ENCODE assay signal across 8 cellular contexts in genomic region chr1:19344372-19344810, GRCh38. TPM values are rescaled to one million over a fixed set of nuclear protein-coding genes. Genes with fewer than 3 reads are reported as not detected.
A peak's percentile ranks its signal among the peaks of the same experiment; 100 is the strongest.
DNase-seq lines count a peak whose midpoint lies in the region; ATAC-seq and TF ChIP-seq lines count a peak whose summit lies in the region.

No MANE protein-coding gene starts in this region.

- no peak overlapping the region for H3K4me3 ChIP-seq in DOHH2 (ENCODE audit: low read length)
- H3K4me3 ChIP-seq in MG63, result no peak overlapping the region
- no peak overlapping the region for H3K4me3 ChIP-seq in WERI-Rb-1 (ENCODE audit: low read depth, low read length)
- H3K4me3 ChIP-seq in left lung, result no peak overlapping the region

- H3K27me3 ChIP-seq in DOHH2 (ENCODE audit: control insufficient read depth, low read length) (no peaks in the 10 kb centered on the region), MG63 (no peaks in the 10 kb centered on the region), WERI-Rb-1 (ENCODE audit: insufficient read depth, low read depth, severe bottlenecking) (no peaks in the 10 kb centered on the region), left lung (no peaks in the 10 kb centered on the region)

- TF ChIP-seq CTCF in DOHH2 (IDR thresholded peaks at IDR 0.05; ENCODE audit: low read depth, low read length, poor library complexity, severe bottlenecking) (peak; percentile 88), WERI-Rb-1 (IDR thresholded peaks at IDR 0.05; ENCODE audit: low read depth, low read length) (peak; percentile 97), left lung (IDR thresholded peaks at IDR 0.05) (peak; percentile 82)

- peaks cover 4% of the 10 kb centered on the region; the same call in 1 of the 2 replicates for H4K20me1 ChIP-seq in DOHH2 (ENCODE audit: control insufficient read depth, insufficient read depth, low read depth, low read length)

- ATAC-seq in left lung (peak; percentile 74), GM18868 (IDR thresholded peaks at IDR 0.05; ENCODE audit: unreplicated experiment) (no peak), HG03378 (IDR thresholded peaks at IDR 0.05; ENCODE audit: unreplicated experiment) (no peak)

- H3K79me2 ChIP-seq in DOHH2 (ENCODE audit: control insufficient read depth, low read length), result no peaks in the 10 kb centered on the region; the same call in 1 of the 2 replicates

- no peaks in the 10 kb centered on the region for H3K9me2 ChIP-seq in DOHH2 (replicated peaks; ENCODE audit: control insufficient read depth, low read length)

- intact Hi-C loops in left lung (cut with DNase I), result loop anchor here in 1 of 2 donors (10.0 kb wide), 1 partner anchor 310 kb away; no protein-coding TSS in a partner anchor

- H3K36me3 ChIP-seq in DOHH2 (ENCODE audit: control insufficient read depth, low read length) (peaks cover 21% of the 10 kb centered on the region), MG63 (peaks cover 40% of the 10 kb centered on the region), WERI-Rb-1 (peaks cover 23% of the 10 kb centered on the region), left lung (peaks cover 0 to 73% of the 10 kb centered on the region in 2 donors)

- H3K9me3 ChIP-seq in DOHH2 (ENCODE audit: control insufficient read depth, insufficient read depth, low read length) (no peaks in the 10 kb centered on the region), MG63 (no peaks in the 10 kb centered on the region), WERI-Rb-1 (ENCODE audit: severe bottlenecking) (no peaks in the 10 kb centered on the region), left lung (no peaks in the 10 kb centered on the region)

- H3K27ac ChIP-seq in DOHH2 (ENCODE audit: low read depth, low read length) (no peak overlapping the region), WERI-Rb-1 (peak overlapping the region; percentile 31), caudate nucleus (ENCODE audit: low read depth, low read length) (no peak overlapping the region), left lung (no peak overlapping the region)

- H3K4me1 ChIP-seq in DOHH2 (ENCODE audit: control insufficient read depth, low read length) (peaks cover 10% of the 10 kb centered on the region), left lung (peaks cover 0 to 29% of the 10 kb centered on the region in 2 donors)

- H3K4me2 ChIP-seq in DOHH2 (ENCODE audit: low read length), result no peak overlapping the region

- H3F3A ChIP-seq in DOHH2 (ENCODE audit: control insufficient read depth, insufficient read depth), result no peaks in the 10 kb centered on the region

- DNase-seq in MG63 (peak; percentile 46), WERI-Rb-1 (peak; percentile 79), caudate nucleus (lab: John Stamatoyannopoulos, UW) (peak in 36 of 61 donors; percentile 10 to 91 (median 24)), left lung (no peak)
- peak in 4 of 6 experiments; percentile 15 to 51 (median 30) for DNase-seq in stimulated activated naive CD4-positive, alpha-beta T cell (lab: John Stamatoyannopoulos, UW)

RNA-seq across cellular contexts. Expression of gene SLC66A1, which starts 32.3 kb away (rescaled TPM):
- 15.9 and 19.9 TPM in 2 replicates for total RNA-seq in MG63 (2014; rRNA removed; shearing (Covaris generic); ENCODE audit: low replicate concordance)
- 10 to 100 TPM; 16.4 to 21.1 TPM for total RNA-seq in left lung

RNA-seq across cellular contexts. Expression of gene AKR7A2, which starts 32.4 kb away (rescaled TPM):
- 62.1 and 83.3 TPM in 2 replicates for total RNA-seq in MG63 (2014; rRNA removed; shearing (Covaris generic); ENCODE audit: low replicate concordance)
- 10 to 100 TPM; 43.2 to 62.8 TPM for total RNA-seq in left lung

RNA-seq across cellular contexts. Expression of gene AKR7A3, which starts 55.8 kb away (rescaled TPM):
- total RNA-seq in MG63 (2014; rRNA removed; shearing (Covaris generic); ENCODE audit: low replicate concordance), result 0.95 TPM in 1 of 2 replicates, not detected in the other
- under 1 TPM; 0.26 to 0.52 TPM for total RNA-seq in left lung

Comparison
In these comparisons a context has a peak if more than half of its experiments do, and no peak if none do; other contexts are left out.
1. DNase-seq: peak in MG63 (single experiment), WERI-Rb-1 (single experiment), caudate nucleus (36 of 61) and stimulated activated naive CD4-positive, alpha-beta T cell (4 of 6); none in left lung (0 of 2).
2. Peak in every context shown above with its lines, with median percentiles within 50 percentile points of each other: CTCF ChIP-seq.